In genomic region chr21:34919406-34919805, GRCh38 we compare ENCODE assay signal across 19 cellular contexts.
"Had no signal": no experiment of that assay in that cellular context is flagged by ENCODE, and none has a peak within 500 bp of the region (broad histone marks: within the 10 kb centered on the region; RNA-seq: fewer than 3 reads in every experiment).

No MANE protein-coding gene starts in this region.

- H3K4me1 ChIP-seq: esophagus muscularis mucosa, gastrocnemius medialis, psoas muscle, right lobe of liver had no signal

- H3K27ac Mint-ChIP-seq: type B pancreatic cell had no signal

- H3K27me3 Mint-ChIP-seq: naive thymus-derived CD8-positive, alpha-beta T cell had no signal

- ATAC-seq: gastrocnemius medialis; heart right ventricle; naive thymus-derived CD8-positive, alpha-beta T cell; psoas muscle; right lobe of liver had no signal

- H3K9me3 ChIP-seq: esophagus muscularis mucosa, gastrocnemius medialis, heart right ventricle, neutrophil, psoas muscle, right lobe of liver, spleen, stomach had no signal

- H3K36me3 Mint-ChIP-seq: type B pancreatic cell had no signal

- H3K27me3 ChIP-seq: gastrocnemius medialis, neutrophil, right lobe of liver, spleen, stomach had no signal

- H3K9me3 Mint-ChIP-seq: type B pancreatic cell had no signal

- H3K27ac ChIP-seq: dorsolateral prefrontal cortex, esophagus muscularis mucosa, gastrocnemius medialis, heart right ventricle, neutrophil, psoas muscle, right lobe of liver, spleen, stomach had no signal

- H3K4me3 Mint-ChIP-seq: naive thymus-derived CD8-positive, alpha-beta T cell; type B pancreatic cell had no signal

- H3K36me3 ChIP-seq: esophagus muscularis mucosa, gastrocnemius medialis, heart right ventricle, neutrophil, right lobe of liver, stomach had no signal

- DNase-seq: cortex of kidney; dorsolateral prefrontal cortex; effector CD8-positive, alpha-beta T cell; gastrocnemius medialis; heart right ventricle; hypothalamus; kidney glomerular epithelial cell; naive thymus-derived CD8-positive, alpha-beta T cell; psoas muscle; retina; right lobe of liver; spleen; stimulated activated CD4-positive, alpha-beta T cell treated with anti-CD3 and anti-CD28 coated beads, Interleukin-15, amount 100 ng/mL, for 24 hours; stimulated activated CD4-positive, alpha-beta T cell treated with anti-CD3 and anti-CD28 coated beads, Interleukin-4, amount 100 ng/mL, for 4 hours; stomach; substantia nigra had no signal

- H3K4me3 ChIP-seq: dorsolateral prefrontal cortex, esophagus muscularis mucosa, gastrocnemius medialis, heart right ventricle, psoas muscle, right lobe of liver, spleen, stomach had no signal
